Comparison of ENCODE assay signal across 1 cellular context in the genomic region with DNA sequence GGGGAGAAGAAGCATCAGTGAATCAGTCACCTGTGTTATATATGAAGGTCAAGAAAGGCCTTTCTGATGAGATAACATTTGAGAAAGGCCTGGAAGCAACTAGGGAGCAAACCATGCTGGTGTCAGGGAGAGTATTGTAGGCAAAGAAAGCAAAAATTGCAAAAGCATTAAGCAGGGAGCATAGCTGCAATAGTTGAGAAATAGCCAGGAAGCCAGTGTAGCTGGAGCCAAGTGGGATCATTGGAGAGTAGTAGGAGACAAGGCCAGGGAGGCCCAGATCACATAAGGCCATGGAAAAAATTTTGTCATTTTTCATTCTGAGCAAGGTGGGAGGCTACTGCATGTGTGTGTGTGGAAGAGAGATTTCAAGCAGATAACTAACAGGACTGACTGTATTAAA.
TF ChIP-seq lines count a peak whose summit lies in the region.

No MANE protein-coding gene starts in this region.

TF ChIP-seq in IMR-90, 13 proteins besides CTCF, POLR2A, EP300 and RAD21 (continued from another document):
- no peak for TF ChIP-seq SMC3 (IDR thresholded peaks at IDR 0.05; ENCODE audit: low read depth, low read length)
- TF ChIP-seq RCOR1 (IDR thresholded peaks at IDR 0.05; ENCODE audit: insufficient replicate concordance, low read length) = no peak
- peak; percentile 35; the same call in 1 of the 2 replicates for TF ChIP-seq CEBPB (IDR thresholded peaks at IDR 0.05; ENCODE audit: low read depth, low read length)
- TF ChIP-seq, protein P1, sequence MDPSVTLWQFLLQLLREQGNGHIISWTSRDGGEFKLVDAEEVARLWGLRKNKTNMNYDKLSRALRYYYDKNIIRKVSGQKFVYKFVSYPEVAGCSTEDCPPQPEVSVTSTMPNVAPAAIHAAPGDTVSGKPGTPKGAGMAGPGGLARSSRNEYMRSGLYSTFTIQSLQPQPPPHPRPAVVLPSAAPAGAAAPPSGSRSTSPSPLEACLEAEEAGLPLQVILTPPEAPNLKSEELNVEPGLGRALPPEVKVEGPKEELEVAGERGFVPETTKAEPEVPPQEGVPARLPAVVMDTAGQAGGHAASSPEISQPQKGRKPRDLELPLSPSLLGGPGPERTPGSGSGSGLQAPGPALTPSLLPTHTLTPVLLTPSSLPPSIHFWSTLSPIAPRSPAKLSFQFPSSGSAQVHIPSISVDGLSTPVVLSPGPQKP (IDR thresholded peaks at IDR 0.05; ENCODE audit: borderline replicate concordance, low read depth, low read length) = no peak
TF ChIP-seq in IMR-90: peak in this region for 1.
